Comparison of ENCODE assay signal across 30 cellular contexts in genomic region chr16:71711789-71712188, GRCh38. TPM values are rescaled to one million over a fixed set of nuclear protein-coding genes. Genes with fewer than 3 reads are reported as not detected.
DNase-seq lines count a peak whose midpoint lies in the region; ATAC-seq and TF ChIP-seq lines count a peak whose summit lies in the region.
"Had no signal": no experiment of that assay in that cellular context is flagged by ENCODE, and none has a peak within 500 bp of the region (broad histone marks: within the 10 kb centered on the region; RNA-seq: fewer than 3 reads in every experiment).

No MANE protein-coding gene starts in this region.

- intact Hi-C loops in activated T-helper 2 cell treated with anti-CD3 and anti-CD28 coated beads, Interferon-gamma antibody, Interleukin-2, Interleukin-4, amounts not matched to agents 10 μg/mL and 5 μg/mL and 100 μg/mL, durations not matched to agents 14 hours and 24 hours and 36 hours (cut with micrococcal nuclease) = no loop called here
- intact Hi-C loops in thyroid gland (cut with DNase I) = no loop called here

- H3K4me1 Mint-ChIP-seq in activated T-helper 2 cell treated with anti-CD3 and anti-CD28 coated beads, Interferon-gamma antibody, Interleukin-2, Interleukin-4, amounts not matched to agents 10 μg/mL and 5 μg/mL and 100 μg/mL, durations not matched to agents 14 hours and 24 hours and 36 hours (ENCODE audit: low read depth) = peaks cover 15% of the 10 kb centered on the region

- H3K4me3 Mint-ChIP-seq in activated T-helper 2 cell treated with anti-CD3 and anti-CD28 coated beads, Interferon-gamma antibody, Interleukin-2, Interleukin-4, amounts not matched to agents 10 μg/mL and 5 μg/mL and 100 μg/mL, durations not matched to agents 14 hours and 24 hours and 36 hours (ENCODE audit: low read depth) = no peak overlapping the region
- H3K4me3 Mint-ChIP-seq: activated CD8-positive, alpha-beta memory T cell treated with anti-CD3 and anti-CD28 coated beads, Interleukin-2, amount 10 ng/mL, durations not matched to agents 7 days and 5 days; activated T-cell treated with anti-CD3 and anti-CD28 coated beads, Interleukin-2, amount 50 U/mL, for 4 hours; memory B cell; neural crest cell; stimulated activated memory B cell treated with anti-CD40 and anti-IgM and Interleukin-4, amounts not matched to agents 10 μg/mL and 1 μg/mL and 100 μg/mL, for 72 hours had no signal

- H3K9me2 ChIP-seq in hepatocyte (replicated peaks; ENCODE audit: insufficient read depth) = no peaks in the 10 kb centered on the region

- H3K27me3 Mint-ChIP-seq in activated T-helper 2 cell treated with anti-CD3 and anti-CD28 coated beads, Interferon-gamma antibody, Interleukin-2, Interleukin-4, amounts not matched to agents 10 μg/mL and 5 μg/mL and 100 μg/mL, durations not matched to agents 14 hours and 24 hours and 36 hours (ENCODE audit: low read depth) = no peaks in the 10 kb centered on the region
- H3K27me3 Mint-ChIP-seq: activated CD8-positive, alpha-beta memory T cell treated with anti-CD3 and anti-CD28 coated beads, Interleukin-2, amount 10 ng/mL, durations not matched to agents 7 days and 5 days; memory B cell; stimulated activated memory B cell treated with anti-CD40 and anti-IgM and Interleukin-4, amounts not matched to agents 10 μg/mL and 1 μg/mL and 100 μg/mL, for 72 hours had no signal

- no peaks in the 10 kb centered on the region for H3K9me3 ChIP-seq in hepatocyte (ENCODE audit: low read depth)
- no peaks in the 10 kb centered on the region for H3K9me3 ChIP-seq in thyroid gland
- H3K9me3 ChIP-seq: BLaER1 treated with 17β-estradiol and CSF1 and Interleukin-3, amounts not matched to agents 10 nM and 100 nM; gastrocnemius medialis; ovary; SJCRH30; suprapubic skin; upper lobe of right lung had no signal

- ATAC-seq in GM21381 (IDR thresholded peaks at IDR 0.05; ENCODE audit: unreplicated experiment) (peak; percentile 49), GM21515 (IDR thresholded peaks at IDR 0.05; ENCODE audit: unreplicated experiment) (no peak)
- ATAC-seq: activated CD8-positive, alpha-beta memory T cell treated with anti-CD3 and anti-CD28 coated beads, Interleukin-2, amount 10 ng/mL, durations not matched to agents 7 days and 5 days; activated T-cell treated with anti-CD3 and anti-CD28 coated beads, Interleukin-2, amount 50 U/mL, for 4 hours; gastrocnemius medialis; left cardiac atrium; stimulated activated memory B cell treated with anti-CD40 and anti-IgM and Interleukin-4, amounts not matched to agents 10 μg/mL and 1 μg/mL and 100 μg/mL, for 72 hours; upper lobe of right lung had no signal

- H3K4me3 ChIP-seq in GM12865 (ENCODE audit: low read depth, low read length) (no peak overlapping the region), hepatocyte (no peak overlapping the region), thyroid gland (replicated peaks in 1 of 3) (no peak overlapping the region)
- H3K4me3 ChIP-seq: BLaER1 treated with 17β-estradiol and CSF1 and Interleukin-3, amounts not matched to agents 10 nM and 100 nM; gastrocnemius medialis; ovary; SJCRH30; suprapubic skin; upper lobe of right lung had no signal

- TF ChIP-seq CTCF in GM12865 (IDR thresholded peaks at IDR 0.05; ENCODE audit: insufficient read depth, low read depth, low read length, missing control alignments) = no peak
- no peak for TF ChIP-seq CTCF in hepatocyte (IDR thresholded peaks at IDR 0.05; ENCODE audit: poor library complexity)
- TF ChIP-seq CTCF in thyroid gland (IDR thresholded peaks at IDR 0.05) = no peak

- DNase-seq in GM12865 (ENCODE audit: low read depth) (peak; percentile 11), NAMALWA (ENCODE audit: low spot score) (peak; percentile 19), hepatocyte (ENCODE audit: low spot score) (no peak), retina (no peak), thyroid gland (no peak)
- DNase-seq in activated T-helper 2 cell treated with anti-CD3 and anti-CD28 coated beads, Interferon-gamma antibody, Interleukin-2, Interleukin-4, amounts not matched to agents 10 μg/mL and 5 μg/mL and 100 μg/mL, durations not matched to agents 14 hours and 24 hours and 36 hours (ENCODE audit: low spot score) = no peak
- DNase-seq: activated CD4-positive, alpha-beta T cell treated with anti-CD3 and anti-CD28 coated beads, Interleukin-2, amount 50 U/mL, for 1 hour; activated CD8-positive, alpha-beta memory T cell treated with anti-CD3 and anti-CD28 coated beads, Interleukin-2, amount 10 ng/mL, durations not matched to agents 7 days and 5 days; activated naive CD4-positive, alpha-beta T cell treated with anti-CD3 and anti-CD28 coated beads, Interleukin-2, amount 50 U/mL, for 16 hours; activated T-cell treated with anti-CD3 and anti-CD28 coated beads, Interleukin-2, amount 50 U/mL, for 4 hours; gastrocnemius medialis; IMR-90; left cardiac atrium; NCI-H1048; NCI-H1694; NCI-H774; ovary; RPMI8226; SJCRH30; SW 1271; T-helper 9 cell; upper lobe of right lung had no signal

- TF ChIP-seq POLR2A in thyroid gland (IDR thresholded peaks at IDR 0.05) = no peak

- no peak overlapping the region for H3K4me2 ChIP-seq in hepatocyte
- H3K4me2 ChIP-seq: BLaER1 treated with 17β-estradiol and CSF1 and Interleukin-3, amounts not matched to agents 10 nM and 100 nM had no signal

- peak overlapping the region; percentile 49 for H3K27ac ChIP-seq in hepatocyte
- no peak overlapping the region for H3K27ac ChIP-seq in thyroid gland
- H3K27ac ChIP-seq: BLaER1 treated with 17β-estradiol and CSF1 and Interleukin-3, amounts not matched to agents 10 nM and 100 nM; gastrocnemius medialis; ovary; SJCRH30; suprapubic skin; upper lobe of right lung; VCaP had no signal

- H4K20me1 ChIP-seq in hepatocyte (ENCODE audit: insufficient read depth, poor library complexity, severe bottlenecking) = peaks cover 3% of the 10 kb centered on the region

- no peaks in the 10 kb centered on the region for H3K9me3 Mint-ChIP-seq in activated T-helper 2 cell treated with anti-CD3 and anti-CD28 coated beads, Interferon-gamma antibody, Interleukin-2, Interleukin-4, amounts not matched to agents 10 μg/mL and 5 μg/mL and 100 μg/mL, durations not matched to agents 14 hours and 24 hours and 36 hours
- H3K9me3 Mint-ChIP-seq: activated T-cell treated with anti-CD3 and anti-CD28 coated beads, Interleukin-2, amount 50 U/mL, for 4 hours; memory B cell; neural crest cell; stimulated activated memory B cell treated with anti-CD40 and anti-IgM and Interleukin-4, amounts not matched to agents 10 μg/mL and 1 μg/mL and 100 μg/mL, for 72 hours had no signal

- no peaks in the 10 kb centered on the region for H3K27me3 ChIP-seq in hepatocyte
- H3K27me3 ChIP-seq in thyroid gland = no peaks in the 10 kb centered on the region
- H3K27me3 ChIP-seq: BLaER1 treated with 17β-estradiol and CSF1 and Interleukin-3, amounts not matched to agents 10 nM and 100 nM; gastrocnemius medialis; ovary; SJCRH30; suprapubic skin; upper lobe of right lung had no signal

- no peak overlapping the region for H3K27ac Mint-ChIP-seq in activated T-helper 2 cell treated with anti-CD3 and anti-CD28 coated beads, Interferon-gamma antibody, Interleukin-2, Interleukin-4, amounts not matched to agents 10 μg/mL and 5 μg/mL and 100 μg/mL, durations not matched to agents 14 hours and 24 hours and 36 hours
- H3K27ac Mint-ChIP-seq: memory B cell; stimulated activated memory B cell treated with anti-CD40 and anti-IgM and Interleukin-4, amounts not matched to agents 10 μg/mL and 1 μg/mL and 100 μg/mL, for 72 hours had no signal

- peaks cover 7% of the 10 kb centered on the region for H3K36me3 Mint-ChIP-seq in activated T-helper 2 cell treated with anti-CD3 and anti-CD28 coated beads, Interferon-gamma antibody, Interleukin-2, Interleukin-4, amounts not matched to agents 10 μg/mL and 5 μg/mL and 100 μg/mL, durations not matched to agents 14 hours and 24 hours and 36 hours (ENCODE audit: low read depth)

- H3K79me2 ChIP-seq in hepatocyte = peaks cover 58% of the 10 kb centered on the region

- WGBS in hepatocyte (ENCODE audit: low lambda C conversion rate, missing lambda C conversion rate) = 65% methylated on average over 3 of the region's 3 CpGs
- WGBS in thyroid gland, 2 donors = 69 to 89% methylated on average over 3 of the region's 3 CpGs

- H3K36me3 ChIP-seq in hepatocyte (replicated peaks; ENCODE audit: insufficient read depth, low read depth) (no peaks in the 10 kb centered on the region), thyroid gland (no peaks in the 10 kb centered on the region)
- H3K36me3 ChIP-seq: gastrocnemius medialis, ovary, upper lobe of right lung had no signal

- H2AFZ ChIP-seq in hepatocyte = no peak overlapping the region

- peaks cover 18% of the 10 kb centered on the region for H3K4me1 ChIP-seq in hepatocyte (ENCODE audit: insufficient read depth)
- H3K4me1 ChIP-seq in thyroid gland = peaks cover 4 to 10% of the 10 kb centered on the region in 2 donors

RNA-seq across cellular contexts. Expression of gene PHLPP2, which starts 12.7 kb away (rescaled TPM):
- total RNA-seq in hepatocyte (15.0 and 17.5 TPM in 2 replicates), thyroid gland (10 to 100 TPM; 17.7 to 36.9 (median 21.8) TPM)
- 4.5 and 7.4 TPM in 2 replicates for polyA plus RNA-seq in hepatocyte
- total RNA-seq in activated T-helper 2 cell treated with anti-CD3 and anti-CD28 coated beads, Interferon-gamma antibody, Interleukin-2, Interleukin-4, amounts not matched to agents 10 μg/mL and 5 μg/mL and 100 μg/mL, durations not matched to agents 14 hours and 24 hours and 36 hours = 15.8 and 16.1 TPM in 2 replicates

Comparison
In these comparisons a context has a peak if more than half of its experiments do, and no peak if none do; other contexts are left out.
1. DNase-seq: peak in GM12865 (single experiment) and NAMALWA (single experiment); none in hepatocyte (single experiment), retina (single experiment), activated T-helper 2 cell treated with anti-CD3 and anti-CD28 coated beads, Interferon-gamma antibody, Interleukin-2, Interleukin-4, amounts not matched to agents 10 μg/mL and 5 μg/mL and 100 μg/mL, durations not matched to agents 14 hours and 24 hours and 36 hours (single experiment) and thyroid gland (0 of 2).